In genomic region chr12:121096199-121096798, GRCh38 we compare ENCODE assay signal across 9 cellular contexts. TPM values are rescaled to one million over a fixed set of nuclear protein-coding genes. Genes with fewer than 3 reads are reported as not detected.
DNase-seq lines count a peak whose midpoint lies in the region; ATAC-seq and TF ChIP-seq lines count a peak whose summit lies in the region.
"Had no signal": no experiment of that assay in that cellular context is flagged by ENCODE, and none has a peak within 500 bp of the region (broad histone marks: within the 10 kb centered on the region; RNA-seq: fewer than 3 reads in every experiment).

No MANE protein-coding gene starts in this region.

- H3K36me3 ChIP-seq in Peyer's patch (no peaks in the 10 kb centered on the region), upper lobe of left lung (no peaks in the 10 kb centered on the region), transverse colon (no peaks in the 10 kb centered on the region)
- H3K36me3 ChIP-seq: brain microvascular endothelial cell had no signal

- no peak for DNase-seq in Right ventricle myocardium inferior (ENCODE audit: missing footprints)
- no peak for DNase-seq in left ventricle myocardium superior
- no peak for DNase-seq in Peyer's patch
- DNase-seq in glutamatergic neuron, result no peak
- DNase-seq in upper lobe of left lung, result no peak
- no peak for DNase-seq in transverse colon
- DNase-seq in ecto neural progenitor cell (ENCODE audit: low spot score), result no peak

- intact Hi-C loops in Right ventricle myocardium inferior (cut with DNase I), result loop anchor here (5.0 kb wide), 2 partner anchors 34 to 514 kb away; partner anchors contain the start of gene POP5
- intact Hi-C loops in left ventricle myocardium superior (cut with micrococcal nuclease), result no loop called here
- intact Hi-C loops in transverse colon (cut with DNase I; ENCODE audit: low total_unique reads), result no loop called here

- H3K9me3 Mint-ChIP-seq in glutamatergic neuron (ENCODE audit: unreplicated experiment), result peaks cover 3% of the 10 kb centered on the region

- peak overlapping the region in 3 of 4 donors; percentile 19 to 45 (median 39) for H3K4me3 ChIP-seq in Peyer's patch
- peak overlapping the region in 3 of 4 donors; percentile 28 to 45 (median 32) for H3K4me3 ChIP-seq in upper lobe of left lung
- H3K4me3 ChIP-seq in transverse colon, result peak overlapping the region in 1 of 4 donors; percentile 46

- TF ChIP-seq CTCF in Peyer's patch (IDR thresholded peaks at IDR 0.05) (peak in 1 of 6 experiments; percentile 3), glutamatergic neuron (IDR thresholded peaks at IDR 0.05; ENCODE audit: partially characterized antibody, unreplicated experiment) (peak; percentile 20), upper lobe of left lung (IDR thresholded peaks at IDR 0.05) (no peak), transverse colon (IDR thresholded peaks at IDR 0.05) (peak in 1 of 5 experiments; percentile 7)

- H3K27me3 Mint-ChIP-seq in glutamatergic neuron (ENCODE audit: unreplicated experiment), result peaks cover 11% of the 10 kb centered on the region

- H3K36me3 Mint-ChIP-seq in glutamatergic neuron (ENCODE audit: unreplicated experiment), result peaks cover 4% of the 10 kb centered on the region

- TF ChIP-seq POLR2A in Peyer's patch (IDR thresholded peaks at IDR 0.05) (no peak), upper lobe of left lung (IDR thresholded peaks at IDR 0.05) (no peak), transverse colon (IDR thresholded peaks at IDR 0.05) (no peak)

- 28 to 44% methylated on average over 7 to 11 of the region's 11 CpGs for WGBS in upper lobe of left lung, 2 donors
- WGBS in transverse colon (ENCODE audit: low coverage in 1 of 2), 2 donors, result 27 to 46% methylated on average over 5 to 11 of the region's 11 CpGs

- H3K27ac ChIP-seq in Peyer's patch (no peak overlapping the region), upper lobe of left lung (peak overlapping the region in 1 of 4 donors; percentile 48), transverse colon (no peak overlapping the region)
- H3K27ac ChIP-seq: brain microvascular endothelial cell had no signal

- no peaks in the 10 kb centered on the region for H3K4me1 Mint-ChIP-seq in glutamatergic neuron (ENCODE audit: low read depth, unreplicated experiment)

- ATAC-seq in Right ventricle myocardium inferior (peak; percentile 13), left ventricle myocardium superior (no peak), upper lobe of left lung (ENCODE audit: low FRiP score in 2 of 2) (no peak), GM19467 (IDR thresholded peaks at IDR 0.05; ENCODE audit: unreplicated experiment) (no peak)

- no peak overlapping the region for H3K4me3 Mint-ChIP-seq in glutamatergic neuron (ENCODE audit: unreplicated experiment)

- in situ Hi-C loops in transverse colon (cut with MboI; ENCODE audit: low pct_ligation_motif_present in 1 of 4, low pct_unique_long_range_greater_than_20kb in 1 of 4, low sequenced_read_pairs in 3 of 4), result no loop called here

- no peak for TF ChIP-seq EP300 in upper lobe of left lung (IDR thresholded peaks at IDR 0.05)
- no peak for TF ChIP-seq EP300 in transverse colon (IDR thresholded peaks at IDR 0.05; ENCODE audit: low read depth)

- H3K4me1 ChIP-seq in Peyer's patch (peaks cover 0 to 10% (median 6%) of the 10 kb centered on the region in 4 donors), upper lobe of left lung (peaks cover 11 to 16% (median 14%) of the 10 kb centered on the region in 4 donors), transverse colon (peaks cover 4 to 12% (median 10%) of the 10 kb centered on the region in 4 donors)

- H3K9me3 ChIP-seq in Peyer's patch (peaks cover 0 to 3% (median 0%) of the 10 kb centered on the region in 4 donors), upper lobe of left lung (peaks cover 0 to 3% (median 0%) of the 10 kb centered on the region in 4 donors), transverse colon (peaks cover 0 to 8% of the 10 kb centered on the region in 2 donors)

- no peak overlapping the region for H3K27ac Mint-ChIP-seq in glutamatergic neuron (ENCODE audit: unreplicated experiment)

- H3K27me3 ChIP-seq in Peyer's patch (no peaks in the 10 kb centered on the region), upper lobe of left lung (no peaks in the 10 kb centered on the region), transverse colon (peaks cover 16% of the 10 kb centered on the region)
- H3K27me3 ChIP-seq: brain microvascular endothelial cell had no signal

RNA-seq across cellular contexts. Expression of gene P2RX7, which starts 36.4 kb away (rescaled TPM):
- total RNA-seq in Right ventricle myocardium inferior, result 2.0 TPM
- 1.9 TPM for total RNA-seq in left ventricle myocardium superior
- total RNA-seq in Peyer's patch, result 1 to 10 TPM in 3 of 4 donors, not detected in 1; 1.0 to 9.1 (median 1.7) TPM
- not detected for total RNA-seq in glutamatergic neuron (ENCODE audit: unreplicated experiment)
- total RNA-seq in upper lobe of left lung, result 10 to 100 TPM in 4 of 6 donors, 1 to 10 TPM in 2; 8.2 to 37.1 (median 15.4) TPM
- total RNA-seq in transverse colon, result 1 to 10 TPM in 3 of 4 donors, under 1 TPM in 1; 0.96 to 7.1 (median 5.1) TPM

RNA-seq across cellular contexts. Expression of gene OASL, which starts 57.3 kb away (rescaled TPM):
- total RNA-seq in Right ventricle myocardium inferior (0.08 TPM), left ventricle myocardium superior (0.55 TPM), Peyer's patch (1 to 10 TPM in 1 of 4 donors, under 1 TPM in 2, not detected in 1; 0.66 to 1.2 (median 0.94) TPM), glutamatergic neuron (ENCODE audit: unreplicated experiment) (not detected), upper lobe of left lung (10 to 100 TPM in 4 of 6 donors, 1 to 10 TPM in 2; 5.2 to 24.2 (median 17.2) TPM), transverse colon (10 to 100 TPM in 2 of 4 donors, 1 to 10 TPM in 2; 5.2 to 18.7 (median 11.5) TPM)
